11 cellular contexts compared by ENCODE assay signal in genomic region chr2:236164201-236164982, GRCh38. TPM values are rescaled to one million over a fixed set of nuclear protein-coding genes. Genes with fewer than 3 reads are reported as not detected.
DNase-seq lines count a peak whose midpoint lies in the region; ATAC-seq and TF ChIP-seq lines count a peak whose summit lies in the region.
"Had no signal": no experiment of that assay in that cellular context is flagged by ENCODE, and none has a peak within 500 bp of the region (broad histone marks: within the 10 kb centered on the region; RNA-seq: fewer than 3 reads in every experiment).

No MANE protein-coding gene starts in this region.

- H3K36me3 ChIP-seq in endodermal cell (ENCODE audit: control insufficient read depth, insufficient read depth, low read length), result no peaks in the 10 kb centered on the region

- H3K4me3 ChIP-seq in AG04449 (ENCODE audit: low read depth, low read length) (peak overlapping the region; percentile 46), endodermal cell (ENCODE audit: low read length) (peak overlapping the region; percentile 67)

- H3K27me3 ChIP-seq in H9 (ENCODE audit: insufficient read depth, low read length) (peaks cover 74% of the 10 kb centered on the region), endodermal cell (ENCODE audit: control insufficient read depth, insufficient read depth, low read length, poor library complexity, severe bottlenecking) (peaks cover 100% of the 10 kb centered on the region)

- H3K79me2 ChIP-seq in H9 (ENCODE audit: insufficient read depth, low read length), result no peaks in the 10 kb centered on the region

- H3K18ac ChIP-seq in H9 (ENCODE audit: insufficient read length, low read depth, low read length), result no peak overlapping the region

- H3K27me3 Mint-ChIP-seq in H9 (ENCODE audit: low read depth) (peaks cover 92% of the 10 kb centered on the region), endodermal cell (ENCODE audit: insufficient read depth) (peaks cover 86% of the 10 kb centered on the region), nephron (ENCODE audit: low read depth) (peaks cover 92% of the 10 kb centered on the region)

- no peak for DNase-seq in AG04449 (ENCODE audit: low read depth, low spot score)
- peak; percentile 73 for DNase-seq in H9
- peak; percentile 84 for DNase-seq in endodermal cell
- DNase-seq in cerebellar nuclear complex (lab: John Stamatoyannopoulos, UW), result no peak
- DNase-seq: activated B cell treated with CpG ODN at 0.5 μM for 24 hours; NCI-H2029 treated with DMSO at 0.1 percent for 48 hours; stimulated activated CD4-positive, alpha-beta T cell treated with anti-CD3 and anti-CD28 coated beads, Interleukin-2, amount 100 ng/mL, for 48 hours had no signal

- no peak overlapping the region for H3T11ph ChIP-seq in H9 (ENCODE audit: low read length)

- H3K27ac ChIP-seq in H9 (ENCODE audit: insufficient read length, low read depth, low read length), result no peak overlapping the region
- H3K27ac ChIP-seq in endodermal cell (ENCODE audit: low read depth, low read length), result no peak overlapping the region

- H3K4me2 ChIP-seq in H9 (ENCODE audit: insufficient read depth, insufficient read length, low read length), result peak overlapping the region; percentile 56

- no peak overlapping the region for H3K23ac ChIP-seq in H9 (ENCODE audit: insufficient read length, low read depth, low read length)

- H3K4me1 Mint-ChIP-seq in H9 (peaks cover 36 to 47% of the 10 kb centered on the region in 2 experiments), endodermal cell (peaks cover 13% of the 10 kb centered on the region), nephron (peaks cover 29% of the 10 kb centered on the region)

- no peak overlapping the region for H2AK5ac ChIP-seq in H9 (ENCODE audit: insufficient read length, low read length)

- H4K91ac ChIP-seq in H9 (ENCODE audit: insufficient read length, low read depth, low read length), result no peak overlapping the region

- no peak overlapping the region for H4K8ac ChIP-seq in H9 (replicated peaks; ENCODE audit: insufficient read length, low read depth, low read length)

- H3K4me3 Mint-ChIP-seq in H9, result peak overlapping the region; percentile 51 to 81
- peak overlapping the region; percentile 47 for H3K4me3 Mint-ChIP-seq in endodermal cell
- peak overlapping the region; percentile 80 to 86 (median 84) for H3K4me3 Mint-ChIP-seq in nephron
- H3K4me3 Mint-ChIP-seq: activated B cell treated with CpG ODN at 0.5 μM for 24 hours had no signal

- WGBS in H9 (ENCODE audit: extremely low coverage, insufficient read length, low lambda C conversion rate), result no CpG with 5 or more reads among the region's 70 CpGs
- WGBS in endodermal cell (ENCODE audit: insufficient coverage in 1 of 2, insufficient read length in 1 of 2), 2 experiments, result 5 to 22% methylated on average over 24 to 70 of the region's 70 CpGs

- no peaks in the 10 kb centered on the region for H4K20me1 ChIP-seq in H9 (ENCODE audit: control insufficient read depth, insufficient read depth, insufficient read length)

- no peak overlapping the region for H2BK20ac ChIP-seq in H9 (ENCODE audit: low read depth, low read length, poor library complexity, severe bottlenecking)

- H2BK5ac ChIP-seq in H9 (ENCODE audit: insufficient read length, low read length), result no peak overlapping the region

- H3K9me3 ChIP-seq in H9 (ENCODE audit: control insufficient read depth, low read depth, low read length), result no peaks in the 10 kb centered on the region
- no peaks in the 10 kb centered on the region for H3K9me3 ChIP-seq in endodermal cell (ENCODE audit: control insufficient read depth, low read length)

- H2BK12ac ChIP-seq in H9 (ENCODE audit: insufficient read length, low read depth, low read length), result no peak overlapping the region

- H3K56ac ChIP-seq in H9 (ENCODE audit: insufficient read length, low read depth, low read length), result no peak overlapping the region

- H3K27ac Mint-ChIP-seq in H9 (no peak overlapping the region), endodermal cell (no peak overlapping the region), nephron (no peak overlapping the region)
- H3K27ac Mint-ChIP-seq: activated B cell treated with CpG ODN at 0.5 μM for 24 hours had no signal

- H3K4ac ChIP-seq in H9 (ENCODE audit: low read depth, low read length), result no peak overlapping the region

- H3K23me2 ChIP-seq in H9 (ENCODE audit: insufficient read length, low read depth, low read length, poor library complexity, severe bottlenecking), result peaks cover 15% of the 10 kb centered on the region

- CTCF ChIA-PET in AG04449 (lab: Yijun Ruan, JAX), result interaction anchor here (0.6 to 6.3 kb wide), 2 partner anchors 14 to 1937 kb away, joined by 3 to 57 read pairs; no protein-coding TSS in a partner anchor

- no peak overlapping the region for H4K5ac ChIP-seq in H9 (ENCODE audit: insufficient read length, low read depth, low read length)

- no peaks in the 10 kb centered on the region for H3K79me1 ChIP-seq in H9 (ENCODE audit: insufficient read depth, low read depth, low read length, poor library complexity, severe bottlenecking)

- H3K14ac ChIP-seq in H9 (ENCODE audit: insufficient read depth, low read length), result no peak overlapping the region

- H2BK120ac ChIP-seq in H9 (ENCODE audit: low read depth, low read length, poor library complexity, severe bottlenecking), result no peak overlapping the region

- H3K36me3 Mint-ChIP-seq in H9 (ENCODE audit: insufficient read depth in 1 of 3, low read depth in 3 of 3) (peaks cover 0 to 2% (median 0%) of the 10 kb centered on the region in 3 experiments; a peak in 2 of 7 replicates), endodermal cell (ENCODE audit: low read depth) (no peaks in the 10 kb centered on the region), nephron (ENCODE audit: low read depth) (no peaks in the 10 kb centered on the region)

- no peak for ATAC-seq in GM19463 (IDR thresholded peaks at IDR 0.05; ENCODE audit: unreplicated experiment)
- no peak for ATAC-seq in HG03460 (IDR thresholded peaks at IDR 0.05; ENCODE audit: unreplicated experiment)
- ATAC-seq in HG03442 (IDR thresholded peaks at IDR 0.05; ENCODE audit: unreplicated experiment), result no peak

- TF ChIP-seq CTCF in AG04449 (IDR thresholded peaks at IDR 0.05; ENCODE audit: insufficient read depth, low read length, missing control alignments) (no peak), H9 (conservative IDR thresholded peaks at IDR 0.05) (no peak), endodermal cell (conservative IDR thresholded peaks at IDR 0.05) (no peak), nephron (IDR thresholded peaks at IDR 0.05; ENCODE audit: unreplicated experiment in 3 of 3) (no peak)

- H2AFZ ChIP-seq in H9 (ENCODE audit: low read length), result no peak overlapping the region

- POLR2A ChIA-PET in AG04449 (lab: Yijun Ruan, JAX), result no interaction called here

- no peak overlapping the region for H2BK15ac ChIP-seq in H9 (ENCODE audit: low read depth, low read length)

- H3K4me1 ChIP-seq in H9 (ENCODE audit: insufficient read depth, low read length) (peaks cover 4% of the 10 kb centered on the region; the same call in 1 of the 2 replicates), endodermal cell (ENCODE audit: control insufficient read depth, insufficient read depth, low read length) (peaks cover 4% of the 10 kb centered on the region)

- H3K9ac ChIP-seq in H9 (ENCODE audit: extremely low read depth, insufficient read length, low read length) (no peak overlapping the region), endodermal cell (ENCODE audit: extremely low read depth, low read length, poor library complexity, severe bottlenecking) (no peak overlapping the region)

- H3K9me3 Mint-ChIP-seq in H9, result peaks cover 0 to 3% of the 10 kb centered on the region in 2 experiments; a peak in 2 of 5 replicates
- H3K9me3 Mint-ChIP-seq in endodermal cell, result no peaks in the 10 kb centered on the region
- H3K9me3 Mint-ChIP-seq in nephron, result no peaks in the 10 kb centered on the region
- H3K9me3 Mint-ChIP-seq: activated B cell treated with CpG ODN at 0.5 μM for 24 hours had no signal

RNA-seq across cellular contexts. Expression of gene GBX2, which starts 3.8 kb away (rescaled TPM):
- total RNA-seq in H9 (2021) (0.31 and 0.46 TPM in 2 replicates), endodermal cell (under 1 TPM in 1 of 2 donors, not detected in 1; 0.20 TPM)
- 26.5 TPM for polyA plus RNA-seq in endodermal cell (2013, experiment 1 of 2)
- 24.3 TPM for polyA plus RNA-seq in endodermal cell (2013, experiment 2 of 2)
- total RNA-seq: activated B cell treated with CpG ODN at 0.5 μM for 24 hours had no signal

Comparison
In these comparisons a context has a peak if more than half of its experiments do, and no peak if none do; other contexts are left out.
1. DNase-seq: peak in H9 (single experiment) and endodermal cell (single experiment); none in AG04449 (single experiment) and cerebellar nuclear complex (0 of 2).
2. Peak in every context shown above with its lines, with median percentiles within 50 percentile points of each other: H3K4me3 Mint-ChIP-seq.